ENCODE assay signal across 22 cellular contexts in the genomic region with DNA sequence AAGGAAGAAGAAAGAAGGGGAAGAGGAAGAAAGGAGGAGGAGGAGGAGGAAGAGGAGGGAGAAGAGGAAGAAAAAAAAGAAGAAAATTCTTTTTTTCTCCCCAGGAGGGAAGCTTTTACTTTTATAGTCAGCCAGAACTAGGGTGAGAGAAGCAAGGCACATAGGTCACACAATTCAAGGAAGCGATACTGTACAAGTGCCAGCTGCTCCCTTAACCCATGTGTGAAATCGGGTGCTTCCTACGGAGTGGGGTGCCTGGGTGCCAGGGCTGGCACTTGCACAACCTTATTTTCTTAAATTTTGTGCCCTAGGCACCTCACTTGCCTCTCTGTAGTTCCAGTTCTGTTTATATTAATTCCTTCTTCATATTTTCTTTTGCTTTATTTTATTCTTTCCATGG.
DNase-seq lines count a peak whose midpoint lies in the region; ATAC-seq, FAIRE-seq and TF ChIP-seq lines count a peak whose summit lies in the region.
"Had no signal": no experiment of that assay in that cellular context is flagged by ENCODE, and none has a peak within 500 bp of the region (broad histone marks: within the 10 kb centered on the region; RNA-seq: fewer than 3 reads in every experiment).

No MANE protein-coding gene starts in this region.

- H3K9me3 ChIP-seq in T-helper 17 cell (ENCODE audit: control insufficient read depth, low read length, poor library complexity, severe bottlenecking), result no peaks in the 10 kb centered on the region
- no peaks in the 10 kb centered on the region for H3K9me3 ChIP-seq in lower lobe of right lung

- H3K4me3 Mint-ChIP-seq in T-helper 17 cell, result no peak overlapping the region
- H3K4me3 Mint-ChIP-seq: CD4-positive, CD25-positive, alpha-beta regulatory T cell had no signal

- TF ChIP-seq CTCF in lower lobe of right lung (IDR thresholded peaks at IDR 0.05) (no peak), D721Med (IDR thresholded peaks at IDR 0.05; ENCODE audit: insufficient read depth, missing control alignments) (no peak)

- no peaks in the 10 kb centered on the region for H3K27me3 Mint-ChIP-seq in T-helper 17 cell

- no peak for ATAC-seq in T-helper 17 cell
- peak; percentile 44 to 69 for ATAC-seq in lower lobe of right lung
- ATAC-seq: HCT116 had no signal

- peaks cover 12% of the 10 kb centered on the region for H3K4me1 Mint-ChIP-seq in T-helper 17 cell

- no peaks in the 10 kb centered on the region for H3K36me3 ChIP-seq in lower lobe of right lung

- H3K27ac Mint-ChIP-seq in T-helper 17 cell, result peak overlapping the region; percentile 67

- no peaks in the 10 kb centered on the region for H3K36me3 Mint-ChIP-seq in T-helper 17 cell (ENCODE audit: low read depth)
- H3K36me3 Mint-ChIP-seq: CD4-positive, CD25-positive, alpha-beta regulatory T cell had no signal

- DNase-seq in AML-193 (lab: John Stamatoyannopoulos, UW) (peak; percentile 37 to 41), Ammon's horn (ENCODE audit: low spot score) (peak; percentile 54), T-helper 17 cell (no peak), lower lobe of right lung (no peak), D721Med (ENCODE audit: insufficient read length, low spot score) (no peak)
- DNase-seq in stimulated activated naive CD4-positive, alpha-beta T cell (lab: John Stamatoyannopoulos, UW), result no peak
- DNase-seq in activated T-cell treated with anti-CD3 and anti-CD28 coated beads, Interleukin-2, amount 50 U/mL, for 1 hour, result no peak
- DNase-seq: ACHN; CD4-positive, CD25-positive, alpha-beta regulatory T cell; COR-L47; DMS153; GDM1; GOT3; MM.1S; NCI-H1694 treated with DMSO at 0.1 percent for 48 hours; NCI-H2227 treated with DMSO at 0.1 percent for 48 hours; NCI-H510A treated with DMSO at 0.1 percent for 48 hours; NCI-H774; SHP77 had no signal

- FAIRE-seq in D721Med (lab: Jason Lieb, UNC), result no peak
- FAIRE-seq: GM19239, HTR-8/SVneo had no signal

- no peaks in the 10 kb centered on the region for H3K27me3 ChIP-seq in lower lobe of right lung (ENCODE audit: low read depth)

- H3K27ac ChIP-seq in lower lobe of right lung, result no peak overlapping the region

- H3K4me3 ChIP-seq in lower lobe of right lung, result no peak overlapping the region

- H3K4me1 ChIP-seq in lower lobe of right lung, result peaks cover 6% of the 10 kb centered on the region

- intact Hi-C loops in lower lobe of right lung (cut with DNase I), result no loop called here

Comparison
In these comparisons a context has a peak if more than half of its experiments do, and no peak if none do; other contexts are left out.
1. DNase-seq: peak in AML-193 (2 of 2) and Ammon's horn (single experiment); none in T-helper 17 cell (0 of 3), lower lobe of right lung (single experiment), stimulated activated naive CD4-positive, alpha-beta T cell (0 of 6), D721Med (single experiment) and activated T-cell treated with anti-CD3 and anti-CD28 coated beads, Interleukin-2, amount 50 U/mL, for 1 hour (single experiment).